Comparison of ENCODE assay signal across 15 cellular contexts in the genomic region with DNA sequence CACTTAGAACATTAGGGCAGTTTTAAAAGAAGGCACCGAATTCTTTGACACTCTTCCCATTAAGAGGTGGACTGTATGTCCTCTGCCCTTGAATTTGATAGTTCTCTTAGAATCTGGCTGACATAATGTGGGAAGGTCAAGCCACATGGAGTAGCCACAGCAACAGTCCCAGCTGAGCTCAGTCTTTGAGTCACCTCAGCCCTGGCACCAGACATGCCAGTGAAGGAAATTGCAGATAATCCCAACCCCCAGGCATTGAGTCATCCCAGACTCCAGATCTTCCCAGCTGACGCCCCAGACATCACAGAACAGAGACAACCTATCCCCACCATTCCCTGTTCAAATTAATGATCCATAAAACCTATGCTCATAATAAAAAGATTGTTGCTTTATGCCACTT.
DNase-seq lines count a peak whose midpoint lies in the region; ATAC-seq, FAIRE-seq and TF ChIP-seq lines count a peak whose summit lies in the region.
"Had no signal": no experiment of that assay in that cellular context is flagged by ENCODE, and none has a peak within 500 bp of the region (broad histone marks: within the 10 kb centered on the region; RNA-seq: fewer than 3 reads in every experiment).

No MANE protein-coding gene starts in this region.

- peaks cover 14% of the 10 kb centered on the region for H3K4me1 Mint-ChIP-seq in astrocyte (ENCODE audit: low read depth, unreplicated experiment)
- H3K4me1 Mint-ChIP-seq in activated naive CD4-positive, alpha-beta T cell treated with anti-CD3 and anti-CD28 coated beads, Interleukin-2, amount 10 ng/mL, durations not matched to agents 7 days and 5 days, result no peaks in the 10 kb centered on the region
- H3K4me1 Mint-ChIP-seq: CD4-positive, CD25-positive, alpha-beta regulatory T cell had no signal

- CTCF ChIA-PET in OCI-LY7 (lab: Charles Lee; ENCODE audit: unreplicated experiment), result no interaction called here
- CTCF ChIA-PET in activated naive CD4-positive, alpha-beta T cell treated with anti-CD3 and anti-CD28 coated beads, Interleukin-2, amount 10 ng/mL, durations not matched to agents 7 days and 5 days (lab: Charles Lee), result no interaction called here

- no peak overlapping the region for H3K9ac ChIP-seq in astrocyte (ENCODE audit: low read length)

- H3K27me3 ChIP-seq in astrocyte (ENCODE audit: insufficient read depth, low read length) (peaks cover 4% of the 10 kb centered on the region), heart left ventricle (no peaks in the 10 kb centered on the region)
- H3K27me3 ChIP-seq: dorsolateral prefrontal cortex, right lobe of liver, tibial nerve had no signal

- H3K79me2 ChIP-seq in astrocyte (ENCODE audit: insufficient read depth, low read length) (no peaks in the 10 kb centered on the region), OCI-LY7 (ENCODE audit: insufficient read depth, low read depth, low read length) (no peaks in the 10 kb centered on the region)

- TF ChIP-seq CTCF in AG09309 (IDR thresholded peaks at IDR 0.05; ENCODE audit: control insufficient read depth, insufficient read depth, low read depth, low read length, missing control alignments) (no peak), astrocyte (IDR thresholded peaks at IDR 0.05; ENCODE audit: insufficient read depth, low read depth, low read length) (no peak), OCI-LY7 (conservative IDR thresholded peaks at IDR 0.05; ENCODE audit: low read length) (no peak), heart left ventricle (IDR thresholded peaks at IDR 0.05) (no peak)

- peak; percentile 50 for FAIRE-seq in astrocyte (lab: Jason Lieb, UNC)

- H3K27ac ChIP-seq in astrocyte (ENCODE audit: low read depth, low read length) (peak overlapping the region; percentile 1), OCI-LY7 (ENCODE audit: low read depth, low read length, poor library complexity, severe bottlenecking) (no peak overlapping the region), heart left ventricle (no peak overlapping the region)
- H3K27ac ChIP-seq: dorsolateral prefrontal cortex, right lobe of liver, tibial nerve had no signal

- H4K20me1 ChIP-seq in astrocyte (ENCODE audit: insufficient read depth, low read length) (no peaks in the 10 kb centered on the region), OCI-LY7 (ENCODE audit: insufficient read depth, low read length) (no peaks in the 10 kb centered on the region)

- H2AFZ ChIP-seq in astrocyte (ENCODE audit: low read depth, low read length), result peak overlapping the region; percentile 12
- H2AFZ ChIP-seq in OCI-LY7 (ENCODE audit: low read length), result no peak overlapping the region

- no peaks in the 10 kb centered on the region for H3K36me3 ChIP-seq in astrocyte (ENCODE audit: insufficient read depth, low read length)
- no peaks in the 10 kb centered on the region for H3K36me3 ChIP-seq in OCI-LY7 (ENCODE audit: insufficient read depth, low read length)
- H3K36me3 ChIP-seq in heart left ventricle, result no peaks in the 10 kb centered on the region
- H3K36me3 ChIP-seq: right lobe of liver, tibial nerve had no signal

- no TSS peak for BruUV-seq in OCI-LY7 (replicated peaks; lab: Mats Ljungman, UMichigan)

- H3K27ac Mint-ChIP-seq in astrocyte (ENCODE audit: unreplicated experiment), result peak overlapping the region; percentile 59
- no peak overlapping the region for H3K27ac Mint-ChIP-seq in activated naive CD4-positive, alpha-beta T cell treated with anti-CD3 and anti-CD28 coated beads, Interleukin-2, amount 10 ng/mL, durations not matched to agents 7 days and 5 days
- H3K27ac Mint-ChIP-seq: activated naive CD4-positive, alpha-beta T cell treated with anti-CD3 and anti-CD28 coated beads for 36 hours; CD4-positive, CD25-positive, alpha-beta regulatory T cell had no signal

- H3K36me3 Mint-ChIP-seq in astrocyte (ENCODE audit: low read depth, unreplicated experiment), result no peaks in the 10 kb centered on the region
- no peaks in the 10 kb centered on the region for H3K36me3 Mint-ChIP-seq in activated naive CD4-positive, alpha-beta T cell treated with anti-CD3 and anti-CD28 coated beads, Interleukin-2, amount 10 ng/mL, durations not matched to agents 7 days and 5 days
- H3K36me3 Mint-ChIP-seq: CD4-positive, CD25-positive, alpha-beta regulatory T cell had no signal

- no peaks in the 10 kb centered on the region for H3K9me2 ChIP-seq in OCI-LY7 (ENCODE audit: insufficient read depth, low read length)

- H3K9me3 Mint-ChIP-seq in astrocyte (ENCODE audit: unreplicated experiment), result no peaks in the 10 kb centered on the region
- no peaks in the 10 kb centered on the region for H3K9me3 Mint-ChIP-seq in activated naive CD4-positive, alpha-beta T cell treated with anti-CD3 and anti-CD28 coated beads, Interleukin-2, amount 10 ng/mL, durations not matched to agents 7 days and 5 days
- H3K9me3 Mint-ChIP-seq: activated naive CD4-positive, alpha-beta T cell treated with anti-CD3 and anti-CD28 coated beads for 36 hours had no signal

- no peak overlapping the region for H3K4me3 ChIP-seq in AG09309 (ENCODE audit: control insufficient read depth, low read depth, low read length)
- no peak overlapping the region for H3K4me3 ChIP-seq in astrocyte (ENCODE audit: insufficient read depth, low read depth, low read length)
- H3K4me3 ChIP-seq in OCI-LY7 (ENCODE audit: low read depth, low read length, poor library complexity, severe bottlenecking), result no peak overlapping the region
- H3K4me3 ChIP-seq in heart left ventricle, result no peak overlapping the region
- H3K4me3 ChIP-seq: dorsolateral prefrontal cortex, right lobe of liver, tibial nerve had no signal

- no peak for ATAC-seq in GM18520 (IDR thresholded peaks at IDR 0.05; ENCODE audit: unreplicated experiment)
- no peak for ATAC-seq in heart left ventricle

- H3K4me2 ChIP-seq in astrocyte (ENCODE audit: low read length) (no peak overlapping the region), OCI-LY7 (ENCODE audit: low read length) (no peak overlapping the region)

- no peaks in the 10 kb centered on the region for H3K27me3 Mint-ChIP-seq in astrocyte (ENCODE audit: low read depth, unreplicated experiment)
- no peaks in the 10 kb centered on the region for H3K27me3 Mint-ChIP-seq in activated naive CD4-positive, alpha-beta T cell treated with anti-CD3 and anti-CD28 coated beads, Interleukin-2, amount 10 ng/mL, durations not matched to agents 7 days and 5 days
- H3K27me3 Mint-ChIP-seq: CD4-positive, CD25-positive, alpha-beta regulatory T cell had no signal

- intact Hi-C loops in OCI-LY7 (cut with micrococcal nuclease; ENCODE audit: unreplicated experiment) (no loop called here), heart left ventricle (cut with DNase I) (no loop called here)

- no peaks in the 10 kb centered on the region for H3K9me3 ChIP-seq in astrocyte (ENCODE audit: insufficient read depth, low read depth, low read length)
- peaks cover 4% of the 10 kb centered on the region; the same call in 1 of the 2 replicates for H3K9me3 ChIP-seq in OCI-LY7 (ENCODE audit: low read length)
- peaks cover 0 to 6% (median 0%) of the 10 kb centered on the region in 12 donors for H3K9me3 ChIP-seq in heart left ventricle
- H3K9me3 ChIP-seq: right lobe of liver had no signal

- no peak overlapping the region for H3K4me3 Mint-ChIP-seq in astrocyte (ENCODE audit: unreplicated experiment)
- H3K4me3 Mint-ChIP-seq in activated naive CD4-positive, alpha-beta T cell treated with anti-CD3 and anti-CD28 coated beads, Interleukin-2, amount 10 ng/mL, durations not matched to agents 7 days and 5 days, result no peak overlapping the region
- H3K4me3 Mint-ChIP-seq: activated naive CD4-positive, alpha-beta T cell treated with anti-CD3 and anti-CD28 coated beads for 36 hours; CD4-positive, CD25-positive, alpha-beta regulatory T cell had no signal

- WGBS in heart left ventricle, 4 donors, result 58 to 83% (median 73%) methylated on average over 2 of the region's 2 CpGs

- POLR2A ChIA-PET in OCI-LY7 (lab: Charles Lee), result interaction anchor here (1.6 kb wide), 1 partner anchor 9 kb away, joined by 5 read pairs; no protein-coding TSS in a partner anchor

- peaks cover 8% of the 10 kb centered on the region for H3K4me1 ChIP-seq in astrocyte (ENCODE audit: insufficient read depth, low read length)
- no peaks in the 10 kb centered on the region for H3K4me1 ChIP-seq in OCI-LY7 (ENCODE audit: insufficient read depth, low read length, poor library complexity, severe bottlenecking)
- H3K4me1 ChIP-seq in heart left ventricle, result peaks cover 0 to 8% (median 0%) of the 10 kb centered on the region in 12 donors
- H3K4me1 ChIP-seq: tibial nerve had no signal

- DNase-seq in AG09309 (ENCODE audit: low read depth), result peak; percentile 31
- peak; percentile 70 for DNase-seq in HS-5 (ENCODE audit: low read depth)
- peak; percentile 71 for DNase-seq in astrocyte (ENCODE audit: low read depth)
- peak; percentile 86 for DNase-seq in islet precursor cell
- no peak for DNase-seq in OCI-LY7 (ENCODE audit: low spot score)
- DNase-seq in activated naive CD4-positive, alpha-beta T cell treated with anti-CD3 and anti-CD28 coated beads, Interleukin-2, amount 10 ng/mL, durations not matched to agents 7 days and 5 days, result no peak
- DNase-seq in heart left ventricle, result no peak
- DNase-seq: activated naive CD4-positive, alpha-beta T cell treated with anti-CD3 and anti-CD28 coated beads for 36 hours; CD4-positive, CD25-positive, alpha-beta regulatory T cell; dorsolateral prefrontal cortex; MM.1S; NCI-H510A treated with DMSO at 0.1 percent for 48 hours; right lobe of liver had no signal

- TF ChIP-seq POLR2A in heart left ventricle (IDR thresholded peaks at IDR 0.05), result no peak

Comparison
In these comparisons a context has a peak if more than half of its experiments do, and no peak if none do; other contexts are left out.
1. DNase-seq: peak in AG09309 (single experiment), HS-5 (single experiment), astrocyte (single experiment) and islet precursor cell (single experiment); none in OCI-LY7 (single experiment), activated naive CD4-positive, alpha-beta T cell treated with anti-CD3 and anti-CD28 coated beads, Interleukin-2, amount 10 ng/mL, durations not matched to agents 7 days and 5 days (single experiment) and heart left ventricle (0 of 5).